1 cellular context compared by ENCODE assay signal in the genomic region with DNA sequence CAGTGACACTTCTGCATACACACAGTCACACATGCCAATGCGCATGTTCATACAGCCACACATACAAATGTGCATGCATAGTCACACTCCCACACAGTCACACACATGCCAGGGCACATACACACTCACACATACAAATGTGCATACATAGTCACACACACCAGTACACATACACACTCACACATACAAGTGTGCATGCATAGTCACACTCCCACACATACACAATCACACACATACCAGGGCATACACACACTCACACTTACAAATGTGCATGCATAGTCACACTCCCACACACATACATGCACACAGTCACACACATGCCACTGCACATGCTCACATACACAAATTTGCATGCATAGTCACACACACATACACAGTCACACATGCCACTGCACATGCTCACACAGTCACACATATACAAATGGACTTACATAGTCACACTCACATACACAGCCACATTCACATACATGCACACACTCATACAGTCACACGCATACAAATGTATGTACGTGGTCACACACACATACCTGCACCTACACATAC.
A peak's percentile ranks its signal among the peaks of the same experiment; 100 is the strongest.
TF ChIP-seq lines count a peak whose summit lies in the region.

No MANE protein-coding gene starts in this region.

TF ChIP-seq in HepG2, 621 proteins besides CTCF, POLR2A, EP300 and RAD21 (continued from another document):
- TF ChIP-seq USF2 (IDR thresholded peaks at IDR 0.05; ENCODE audit: low read depth, low read length) (0 out of 2 replicates have a peak, but pooled peaks have one; percentile 3), USF2 (CRISPR knock-in tag; IDR thresholded peaks at IDR 0.05; ENCODE audit: borderline replicate concordance) (no peak), ZNF282 (IDR thresholded peaks at IDR 0.05; ENCODE audit: partially characterized antibody) (peak; percentile 76), CREB1 (IDR thresholded peaks at IDR 0.05) (peak; percentile 76), CREB1 (CRISPR knock-in tag; IDR thresholded peaks at IDR 0.05) (no peak), RAD51 (IDR thresholded peaks at IDR 0.05; ENCODE audit: borderline replicate concordance) (0 out of 2 replicates have a peak, but pooled peaks have one; percentile 3), MNT (IDR thresholded peaks at IDR 0.05) (peak; percentile 85), TBX3 (IDR thresholded peaks at IDR 0.05; ENCODE audit: borderline replicate concordance) (peak; percentile 42), RFXAP (CRISPR knock-in tag; IDR thresholded peaks at IDR 0.05; ENCODE audit: borderline replicate concordance) (no peak), LCORL (IDR thresholded peaks at IDR 0.05) (peak; percentile 58), LCORL (CRISPR knock-in tag; IDR thresholded peaks at IDR 0.05) (no peak), ZNF878 (CRISPR knock-in tag; IDR thresholded peaks at IDR 0.05) (no peak), RXRA (CRISPR knock-in tag; IDR thresholded peaks at IDR 0.05) (no peak), SOX6 (IDR thresholded peaks at IDR 0.05) (peak; percentile 95), SOX6 (CRISPR knock-in tag; IDR thresholded peaks at IDR 0.05) (no peak), ATF7 (IDR thresholded peaks at IDR 0.05) (0 out of 2 replicates have a peak, but pooled peaks have one; percentile 29), ATF7 (CRISPR knock-in tag; IDR thresholded peaks at IDR 0.05) (no peak), RFX1 (IDR thresholded peaks at IDR 0.05) (0 out of 2 replicates have a peak, but pooled peaks have one; percentile 9), SKIL (CRISPR knock-in tag; IDR thresholded peaks at IDR 0.05; ENCODE audit: borderline replicate concordance) (0 out of 2 replicates have a peak, but pooled peaks have one; percentile 24), FOXP1 (IDR thresholded peaks at IDR 0.05) (peak; percentile 64), FOXP1 (CRISPR knock-in tag; IDR thresholded peaks at IDR 0.05) (no peak), NONO (IDR thresholded peaks at IDR 0.05) (0 out of 2 replicates have a peak, but pooled peaks have one; percentile 7), NONO (CRISPR knock-in tag; conservative IDR thresholded peaks at IDR 0.05) (no peak), SP1 (IDR thresholded peaks at IDR 0.05) (peak; percentile 68), SP1 (CRISPR knock-in tag; IDR thresholded peaks at IDR 0.05) (no peak), STAG1 (CRISPR knock-in tag; IDR thresholded peaks at IDR 0.05) (no peak), FOXK2 (IDR thresholded peaks at IDR 0.05) (peak; percentile 55; the same call in 1 of the 2 replicates), ZNF207 (IDR thresholded peaks at IDR 0.05; ENCODE audit: borderline replicate concordance) (peak; percentile 86; the same call in 1 of the 2 replicates), PLRG1 (conservative IDR thresholded peaks at IDR 0.05) (peak; percentile 81), HOXA5 (CRISPR knock-in tag; IDR thresholded peaks at IDR 0.05) (no peak)
- TF ChIP-seq, protein P1, sequence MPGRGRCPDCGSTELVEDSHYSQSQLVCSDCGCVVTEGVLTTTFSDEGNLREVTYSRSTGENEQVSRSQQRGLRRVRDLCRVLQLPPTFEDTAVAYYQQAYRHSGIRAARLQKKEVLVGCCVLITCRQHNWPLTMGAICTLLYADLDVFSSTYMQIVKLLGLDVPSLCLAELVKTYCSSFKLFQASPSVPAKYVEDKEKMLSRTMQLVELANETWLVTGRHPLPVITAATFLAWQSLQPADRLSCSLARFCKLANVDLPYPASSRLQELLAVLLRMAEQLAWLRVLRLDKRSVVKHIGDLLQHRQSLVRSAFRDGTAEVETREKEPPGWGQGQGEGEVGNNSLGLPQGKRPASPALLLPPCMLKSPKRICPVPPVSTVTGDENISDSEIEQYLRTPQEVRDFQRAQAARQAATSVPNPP (CRISPR knock-in tag; IDR thresholded peaks at IDR 0.05): no peak
TF ChIP-seq in HepG2: peak in this region for 19.
